In genomic region chr5:128764910-128765309, GRCh38 we compare ENCODE assay signal across 19 cellular contexts.
DNase-seq lines count a peak whose midpoint lies in the region; ATAC-seq and TF ChIP-seq lines count a peak whose summit lies in the region.
"Had no signal": no experiment of that assay in that cellular context is flagged by ENCODE, and none has a peak within 500 bp of the region (broad histone marks: within the 10 kb centered on the region; RNA-seq: fewer than 3 reads in every experiment).

No MANE protein-coding gene starts in this region.

- peaks cover 43% of the 10 kb centered on the region for H3K4me1 ChIP-seq in BLaER1
- peaks cover 0 to 24% (median 2%) of the 10 kb centered on the region in 12 donors for H3K4me1 ChIP-seq in heart left ventricle
- no peaks in the 10 kb centered on the region for H3K4me1 ChIP-seq in mesendoderm (ENCODE audit: control insufficient read depth, low read depth, low read length)
- peaks cover 0 to 8% (median 0%) of the 10 kb centered on the region in 4 donors for H3K4me1 ChIP-seq in tibial nerve
- H3K4me1 ChIP-seq: Caco-2 had no signal

- H4K8ac ChIP-seq in mesendoderm (ENCODE audit: low read depth, low read length), result no peak overlapping the region

- WGBS in heart left ventricle, 4 donors, result 59 to 72% (median 64%) methylated on average over 3 of the region's 3 CpGs
- no CpG with 5 or more reads among the region's 3 CpGs for WGBS in mesendoderm (ENCODE audit: extremely low coverage, insufficient coverage, low lambda C conversion rate)
- WGBS in tibial nerve, 2 donors, result 53 to 61% methylated on average over 3 of the region's 3 CpGs

- no peaks in the 10 kb centered on the region for H3K27me3 Mint-ChIP-seq in T-helper 17 cell

- H3K18ac ChIP-seq in mesendoderm (ENCODE audit: low read length), result no peak overlapping the region

- TF ChIP-seq CTCF in heart left ventricle (IDR thresholded peaks at IDR 0.05) (no peak), tibial nerve (IDR thresholded peaks at IDR 0.05) (no peak)

- H3K56ac ChIP-seq in mesendoderm (ENCODE audit: low read length), result no peak overlapping the region

- H3K27ac ChIP-seq in BLaER1 (no peak overlapping the region), heart left ventricle (no peak overlapping the region), mesendoderm (ENCODE audit: low read depth, low read length) (no peak overlapping the region), tibial nerve (no peak overlapping the region)

- H2BK120ac ChIP-seq in mesendoderm (ENCODE audit: low read depth, low read length), result no peak overlapping the region

- H3K9me3 ChIP-seq in BLaER1 (peaks cover 5% of the 10 kb centered on the region; the same call in 1 of the 2 replicates), heart left ventricle (peaks cover 0 to 1% (median 0%) of the 10 kb centered on the region in 12 donors), T-helper 17 cell (ENCODE audit: control insufficient read depth, low read length, poor library complexity, severe bottlenecking) (no peaks in the 10 kb centered on the region), tibial nerve (no peaks in the 10 kb centered on the region)
- H3K9me3 ChIP-seq: Caco-2 had no signal

- no peak overlapping the region for H2BK15ac ChIP-seq in mesendoderm (replicated peaks; ENCODE audit: low read depth)

- H3K4me1 Mint-ChIP-seq in T-helper 17 cell, result no peaks in the 10 kb centered on the region

- no peaks in the 10 kb centered on the region for H3K36me3 ChIP-seq in BLaER1
- H3K36me3 ChIP-seq in heart left ventricle, result no peaks in the 10 kb centered on the region
- H3K36me3 ChIP-seq in mesendoderm (ENCODE audit: control insufficient read depth, insufficient read depth, low read length), result no peaks in the 10 kb centered on the region
- no peaks in the 10 kb centered on the region for H3K36me3 ChIP-seq in tibial nerve

- H3K4me3 Mint-ChIP-seq in T-helper 17 cell, result no peak overlapping the region
- H3K4me3 Mint-ChIP-seq: CD8-positive, alpha-beta T cell had no signal

- ATAC-seq in heart left ventricle, result peak; percentile 37 to 70 (median 58)
- ATAC-seq in T-helper 17 cell, result no peak
- no peak for ATAC-seq in HG02588 (IDR thresholded peaks at IDR 0.05; ENCODE audit: unreplicated experiment)
- ATAC-seq: CD8-positive, alpha-beta T cell had no signal

- intact Hi-C loops in heart left ventricle (cut with DNase I), result no loop called here

- H3K36me3 Mint-ChIP-seq in T-helper 17 cell (ENCODE audit: low read depth), result no peaks in the 10 kb centered on the region
- H3K36me3 Mint-ChIP-seq: CD8-positive, alpha-beta T cell had no signal

- no peak for TF ChIP-seq EP300 in tibial nerve (IDR thresholded peaks at IDR 0.05)

- no peak overlapping the region for H3K4ac ChIP-seq in mesendoderm (ENCODE audit: low read depth, low read length)

- no peaks in the 10 kb centered on the region for H3K79me1 ChIP-seq in mesendoderm (ENCODE audit: low read length)

- DNase-seq in DMS 273 treated with DMSO at 0.1 percent for 48 hours (lab: John Stamatoyannopoulos, UW), result peak; percentile 73
- DNase-seq in heart left ventricle, result peak in 4 of 5 donors; percentile 12 to 51 (median 37)
- DNase-seq in mesendoderm, result peak; percentile 18
- no peak for DNase-seq in T-helper 17 cell
- no peak for DNase-seq in tibial nerve (ENCODE audit: low spot score in 2 of 2)
- DNase-seq: Caco-2; CD8-positive, alpha-beta T cell; DMS79 treated with DMSO at 0.1 percent for 48 hours; GF-D8; GOT3; HCEC 1CT; NCI-H1092 treated with DMSO at 0.1 percent for 48 hours; NCI-H1436 treated with DMSO at 0.1 percent for 48 hours; NCI-H187 treated with DMSO at 0.1 percent for 48 hours; NCI-H526; RPMI8226; SHP77 treated with DMSO at 0.1 percent for 48 hours had no signal

- H2AK5ac ChIP-seq in mesendoderm (ENCODE audit: low read length), result no peak overlapping the region

- H3K27me3 ChIP-seq in BLaER1 (no peaks in the 10 kb centered on the region), heart left ventricle (no peaks in the 10 kb centered on the region), mesendoderm (ENCODE audit: insufficient read depth, low read length, poor library complexity) (no peaks in the 10 kb centered on the region), tibial nerve (no peaks in the 10 kb centered on the region)

- H3K27ac Mint-ChIP-seq in T-helper 17 cell, result no peak overlapping the region
- H3K27ac Mint-ChIP-seq: CD8-positive, alpha-beta T cell had no signal

- H3K4me3 ChIP-seq in BLaER1, result no peak overlapping the region
- H3K4me3 ChIP-seq in heart left ventricle, result no peak overlapping the region
- no peak overlapping the region for H3K4me3 ChIP-seq in mesendoderm (ENCODE audit: low read length)
- H3K4me3 ChIP-seq in tibial nerve, result no peak overlapping the region

- H4K20me1 ChIP-seq in BLaER1, result no peaks in the 10 kb centered on the region

- H3K4me2 ChIP-seq in BLaER1, result peak overlapping the region; percentile 60
- no peak overlapping the region for H3K4me2 ChIP-seq in mesendoderm (ENCODE audit: low read length)

- H3K79me2 ChIP-seq in mesendoderm (ENCODE audit: control insufficient read depth, insufficient read depth, low read length), result no peaks in the 10 kb centered on the region

- no peak overlapping the region for H4K5ac ChIP-seq in mesendoderm (ENCODE audit: low read length)

- H2BK5ac ChIP-seq in mesendoderm (ENCODE audit: low read length), result no peak overlapping the region

- no peak for TF ChIP-seq POLR2A in heart left ventricle (IDR thresholded peaks at IDR 0.05)
- TF ChIP-seq POLR2A in tibial nerve (IDR thresholded peaks at IDR 0.05), result no peak

- H3K9ac ChIP-seq in BLaER1, result no peak overlapping the region
- H3K9ac ChIP-seq in mesendoderm (ENCODE audit: low read length), result no peak overlapping the region

- H3K23ac ChIP-seq in mesendoderm (ENCODE audit: low read length), result no peak overlapping the region

Comparison
In these comparisons a context has a peak if more than half of its experiments do, and no peak if none do; other contexts are left out.
1. DNase-seq: peak in DMS 273 treated with DMSO at 0.1 percent for 48 hours (single experiment), heart left ventricle (4 of 5) and mesendoderm (single experiment); none in T-helper 17 cell (0 of 3) and tibial nerve (0 of 2).
2. ATAC-seq: peak in heart left ventricle (4 of 4); none in T-helper 17 cell (single experiment) and HG02588 (single experiment).